ENCODE assay signal across 24 cellular contexts in genomic region chr14:75605916-75606315, GRCh38. TPM values are rescaled to one million over a fixed set of nuclear protein-coding genes. Genes with fewer than 3 reads are reported as not detected.
DNase-seq lines count a peak whose midpoint lies in the region; TF ChIP-seq lines count a peak whose summit lies in the region.
"Had no signal": no experiment of that assay in that cellular context is flagged by ENCODE, and none has a peak within 500 bp of the region (broad histone marks: within the 10 kb centered on the region; RNA-seq: fewer than 3 reads in every experiment).

No MANE protein-coding gene starts in this region.

- DNase-seq in adipocyte (ENCODE audit: low read depth) = no peak
- no peak for DNase-seq in epithelial cell of proximal tubule (ENCODE audit: low read depth)
- no peak for DNase-seq in osteoblast (ENCODE audit: insufficient read length, low spot score, missing footprints)
- DNase-seq in uterus = no peak
- DNase-seq in SK-N-DZ (ENCODE audit: low spot score) = no peak
- DNase-seq in stimulated activated CD4-positive, alpha-beta T cell treated with anti-CD3 and anti-CD28 coated beads, Interleukin-4, amount 100 ng/mL, for 1 hour = no peak
- DNase-seq: activated CD4-positive, alpha-beta T cell treated with anti-CD3 and anti-CD28 coated beads, Interleukin-2, amount 10 ng/mL, durations not matched to agents 24 days and 14 days; activated CD8-positive, alpha-beta memory T cell treated with anti-CD3 and anti-CD28 coated beads for 24 hours; activated T-cell treated with anti-CD3 and anti-CD28 coated beads for 4 hours; BE2C; EL; left colon; NCI-H1105 treated with DMSO at 0.1 percent for 48 hours; NCI-H1930; NCI-H2171 treated with DMSO at 0.1 percent for 48 hours; NCI-H510A; RPMI8226; T-helper 1 cell had no signal

- H3K36me3 ChIP-seq in adipocyte (ENCODE audit: control insufficient read depth, insufficient read depth, low read length, severe bottlenecking) (peaks cover 9% of the 10 kb centered on the region), osteoblast (ENCODE audit: insufficient read depth, low read length) (no peaks in the 10 kb centered on the region), uterus (no peaks in the 10 kb centered on the region)
- H3K36me3 ChIP-seq: BE2C, cardiac muscle cell, gastroesophageal sphincter, neutrophil had no signal

- H3K9ac ChIP-seq in adipocyte (ENCODE audit: low read length) = no peak overlapping the region

- H3K27ac ChIP-seq in C4-2B (peak overlapping the region; percentile 7; the same call in 1 of the 2 replicates), osteoblast (ENCODE audit: low read depth, low read length) (no peak overlapping the region), uterus (no peak overlapping the region)
- H3K27ac ChIP-seq: cardiac muscle cell, neutrophil, SK-N-MC had no signal

- H3K4me2 ChIP-seq in osteoblast (ENCODE audit: insufficient read depth, low read length) = peak overlapping the region; percentile 71

- H3K27me3 ChIP-seq in adipocyte (replicated peaks; ENCODE audit: control insufficient read depth, insufficient read depth, low read length) (no peaks in the 10 kb centered on the region), osteoblast (ENCODE audit: insufficient read depth, low read length) (peaks cover 10% of the 10 kb centered on the region), uterus (no peaks in the 10 kb centered on the region)
- H3K27me3 ChIP-seq: cardiac muscle cell, gastroesophageal sphincter, neutrophil had no signal

- no peak for TF ChIP-seq POLR2A in uterus (IDR thresholded peaks at IDR 0.05)

- H3K79me2 ChIP-seq in osteoblast (ENCODE audit: insufficient read depth, low read length) = no peaks in the 10 kb centered on the region

- peaks cover 27% of the 10 kb centered on the region for H3K9me3 ChIP-seq in adipocyte (ENCODE audit: control insufficient read depth, low read length)
- no peaks in the 10 kb centered on the region for H3K9me3 ChIP-seq in osteoblast (ENCODE audit: low read depth, low read length)
- no peaks in the 10 kb centered on the region for H3K9me3 ChIP-seq in uterus
- H3K9me3 ChIP-seq: BE2C, neutrophil had no signal

- H4K20me1 ChIP-seq in osteoblast (ENCODE audit: insufficient read depth, low read length) = no peaks in the 10 kb centered on the region

- peak overlapping the region; percentile 3 for H3K4me3 ChIP-seq in adipocyte (ENCODE audit: low read length)
- peak overlapping the region; percentile 47 for H3K4me3 ChIP-seq in epithelial cell of proximal tubule (ENCODE audit: low read depth, low read length)
- H3K4me3 ChIP-seq in osteoblast (ENCODE audit: insufficient read depth, low read length) = peak overlapping the region; percentile 58
- H3K4me3 ChIP-seq in uterus = no peak overlapping the region
- H3K4me3 ChIP-seq: cardiac muscle cell, gastroesophageal sphincter, K562, SK-N-MC had no signal

- peak overlapping the region; percentile 77 for H2AFZ ChIP-seq in osteoblast (ENCODE audit: low read length)

- intact Hi-C loops in uterus (cut with DNase I; ENCODE audit: low total_unique reads) = no loop called here

- H3K4me1 ChIP-seq in adipocyte (ENCODE audit: control insufficient read depth, insufficient read depth, low read length) = peaks cover 33% of the 10 kb centered on the region
- H3K4me1 ChIP-seq in osteoblast (ENCODE audit: insufficient read depth, low read length) = peaks cover 9% of the 10 kb centered on the region
- no peaks in the 10 kb centered on the region for H3K4me1 ChIP-seq in uterus
- H3K4me1 ChIP-seq: BE2C had no signal

- TF ChIP-seq CTCF in C4-2B (conservative IDR thresholded peaks at IDR 0.05) (no peak), epithelial cell of proximal tubule (conservative IDR thresholded peaks at IDR 0.05; ENCODE audit: low read depth, low read length) (no peak), osteoblast (IDR thresholded peaks at IDR 0.05; ENCODE audit: extremely low read depth, low read depth, low read length) (no peak), uterus (IDR thresholded peaks at IDR 0.05) (no peak)

RNA-seq across cellular contexts. Expression of gene FLVCR2, which starts 27.5 kb away (rescaled TPM):
- total RNA-seq in epithelial cell of proximal tubule = 0.07 and 0.75 TPM in 2 replicates
- total RNA-seq in osteoblast = 1.5 and 1.8 TPM in 2 replicates
- total RNA-seq in uterus = 10 to 100 TPM in 1 of 4 donors, 1 to 10 TPM in 3; 2.3 to 15.0 (median 3.3) TPM
- not detected in 2 replicates for polyA plus RNA-seq in SK-N-DZ (2014; cell fraction: cytosol; rRNA removed)
- not detected in 2 replicates for polyA plus RNA-seq in SK-N-DZ (2014; cell fraction: nucleus; rRNA removed)
- polyA plus RNA-seq: K562 had no signal

RNA-seq across cellular contexts. Expression of gene ERG28, which starts 54.8 kb away (rescaled TPM):
- total RNA-seq in epithelial cell of proximal tubule (14.6 and 18.2 TPM in 2 replicates), osteoblast (7.2 and 8.0 TPM in 2 replicates), uterus (10 to 100 TPM in 1 of 4 donors, 1 to 10 TPM in 2, under 1 TPM in 1; 0.26 to 11.2 (median 4.2) TPM)
- 17.3 and 20.4 TPM in 2 replicates for polyA plus RNA-seq in SK-N-DZ (2014; cell fraction: cytosol; rRNA removed)
- 8.4 and 10.8 TPM in 2 replicates for polyA plus RNA-seq in SK-N-DZ (2014; cell fraction: nucleus; rRNA removed)

RNA-seq across cellular contexts. Expression of gene TTLL5, which starts 55.1 kb away (rescaled TPM):
- total RNA-seq in epithelial cell of proximal tubule = 20.4 and 39.6 TPM in 2 replicates
- 28.3 and 30.4 TPM in 2 replicates for total RNA-seq in osteoblast
- 100 to 1,000 TPM in 1 of 4 donors, 10 to 100 TPM in 3; 32.4 to 183 (median 40.6) TPM for total RNA-seq in uterus
- polyA plus RNA-seq in SK-N-DZ (2014; cell fraction: cytosol; rRNA removed) = 12.8 and 20.9 TPM in 2 replicates
- polyA plus RNA-seq in SK-N-DZ (2014; cell fraction: nucleus; rRNA removed) = 11.0 and 12.0 TPM in 2 replicates

Comparison
In these comparisons a context has a peak if more than half of its experiments do, and no peak if none do; other contexts are left out.
1. H3K4me3 ChIP-seq: peak in adipocyte (single experiment), epithelial cell of proximal tubule (single experiment) and osteoblast (single experiment); none in uterus (0 of 2).